In genomic region chr6:125421853-125422252, GRCh38 we compare ENCODE assay signal across 10 cellular contexts.
DNase-seq lines count a peak whose midpoint lies in the region; ATAC-seq and TF ChIP-seq lines count a peak whose summit lies in the region.
"Had no signal": no experiment of that assay in that cellular context is flagged by ENCODE, and none has a peak within 500 bp of the region (broad histone marks: within the 10 kb centered on the region; RNA-seq: fewer than 3 reads in every experiment).

No MANE protein-coding gene starts in this region.

- RAD21 ChIA-PET in HCT116 (lab: Charles Lee; ENCODE audit: low non-redundant PET in 1 of 2, low total read pairs in 2 of 2, uncharacterized antibody in 2 of 2, unreplicated experiment in 2 of 2) = no interaction called here

- peaks cover 28% of the 10 kb centered on the region for H3K4me1 Mint-ChIP-seq in WTC11
- no peaks in the 10 kb centered on the region for H3K4me1 Mint-ChIP-seq in activated T-cell treated with anti-CD3 and anti-CD28 coated beads, Interleukin-2, amount 50 U/mL, for 72 hours (ENCODE audit: low read depth)
- H3K4me1 Mint-ChIP-seq: stimulated activated effector memory CD8-positive, alpha-beta T cell treated with anti-CD3 and anti-CD28 coated beads, Interleukin-12 subunit alpha, Interleukin-12 subunit beta, amount 100 ng/mL, for 72 hours had no signal

- H3K36me3 Mint-ChIP-seq in WTC11 = no peaks in the 10 kb centered on the region
- no peaks in the 10 kb centered on the region for H3K36me3 Mint-ChIP-seq in activated T-cell treated with anti-CD3 and anti-CD28 coated beads, Interleukin-2, amount 50 U/mL, for 72 hours (ENCODE audit: insufficient read depth in 2 of 2)
- H3K36me3 Mint-ChIP-seq: stimulated activated effector memory CD8-positive, alpha-beta T cell treated with anti-CD3 and anti-CD28 coated beads, Interleukin-12 subunit alpha, Interleukin-12 subunit beta, amount 100 ng/mL, for 72 hours had no signal

- H3K27ac Mint-ChIP-seq in WTC11 = peak overlapping the region; percentile 95
- no peak overlapping the region for H3K27ac Mint-ChIP-seq in activated T-cell treated with anti-CD3 and anti-CD28 coated beads, Interleukin-2, amount 50 U/mL, for 72 hours
- H3K27ac Mint-ChIP-seq: stimulated activated effector memory CD8-positive, alpha-beta T cell treated with anti-CD3 and anti-CD28 coated beads, Interleukin-12 subunit alpha, Interleukin-12 subunit beta, amount 100 ng/mL, for 72 hours had no signal

- TF ChIP-seq POLR2A in HCT116 (IDR thresholded peaks at IDR 0.05; ENCODE audit: borderline replicate concordance, extremely low read depth, insufficient read depth, insufficient read length) = no peak

- no peaks in the 10 kb centered on the region for H3K9me2 ChIP-seq in HCT116 (ENCODE audit: insufficient read depth)

- TF ChIP-seq CTCF in HCT116 (IDR thresholded peaks at IDR 0.05 in 2 of 3, conservative IDR thresholded peaks at IDR 0.05 in 1 of 3; ENCODE audit: borderline replicate concordance in 1 of 3, insufficient read depth in 1 of 3, low read depth in 2 of 3, low read length in 2 of 3) (no peak), WTC11 (IDR thresholded peaks at IDR 0.05) (no peak), psoas muscle (IDR thresholded peaks at IDR 0.05) (no peak)

- CTCF ChIA-PET in HCT116 (lab: Charles Lee) (no interaction called here), WTC11 (lab: Charles Lee) (no interaction called here)

- ATAC-seq in HCT116 = 0 out of 2 replicates have a peak, but pooled peaks have one; percentile 30
- ATAC-seq in WTC11 = peak; percentile 100
- peak in 1 of 2 donors; percentile 94 for ATAC-seq in left cardiac atrium
- ATAC-seq in psoas muscle = no peak
- no peak for ATAC-seq in GM21529 (IDR thresholded peaks at IDR 0.05; ENCODE audit: unreplicated experiment)
- ATAC-seq in activated T-cell treated with anti-CD3 and anti-CD28 coated beads, Interleukin-2, amount 50 U/mL, for 72 hours (replicated peaks in 1 of 2) = no peak
- ATAC-seq: stimulated activated effector memory CD8-positive, alpha-beta T cell treated with anti-CD3 and anti-CD28 coated beads, Interleukin-12 subunit alpha, Interleukin-12 subunit beta, amount 100 ng/mL, for 72 hours had no signal

- no peak overlapping the region for H2AFZ ChIP-seq in HCT116 (ENCODE audit: low read depth, low read length, poor library complexity, severe bottlenecking)

- H3K36me3 ChIP-seq in HCT116 (ENCODE audit: control insufficient read depth in 1 of 2, insufficient read depth in 2 of 2, low read length in 2 of 2) (no peaks in the 10 kb centered on the region), psoas muscle (ENCODE audit: insufficient read depth in 1 of 2, low read depth in 1 of 2) (no peaks in the 10 kb centered on the region)

- no peak overlapping the region for H3K9ac ChIP-seq in HCT116 (ENCODE audit: low read length)

- H3K9me3 ChIP-seq in HCT116 (ENCODE audit: control insufficient read depth in 1 of 2, insufficient read depth in 1 of 2, low read depth in 1 of 2, low read length in 2 of 2) (no peaks in the 10 kb centered on the region), psoas muscle (no peaks in the 10 kb centered on the region)

- H3K4me2 ChIP-seq in HCT116 (ENCODE audit: low read length) = no peak overlapping the region

- intact Hi-C loops in HCT116 (cut with micrococcal nuclease) = no loop called here
- intact Hi-C loops in left cardiac atrium (cut with DNase I) = no loop called here
- intact Hi-C loops in psoas muscle (cut with DNase I) = no loop called here

- H3K4me1 ChIP-seq in HCT116 (ENCODE audit: control insufficient read depth in 1 of 2, insufficient read depth in 2 of 2, low read length in 2 of 2) = no peaks in the 10 kb centered on the region
- no peaks in the 10 kb centered on the region for H3K4me1 ChIP-seq in psoas muscle

- H3K4me3 ChIP-seq in HCT116 (replicated peaks in 1 of 2; ENCODE audit: low read depth in 1 of 2, low read length in 2 of 2) = no peak overlapping the region
- no peak overlapping the region for H3K4me3 ChIP-seq in psoas muscle

- BruUV-seq in HCT116 (replicated peaks; lab: Mats Ljungman, UMichigan) = no TSS peak

- WGBS in psoas muscle, 3 donors = 26 to 33% (median 32%) methylated on average over 9 of the region's 9 CpGs

- peaks cover 36% of the 10 kb centered on the region for H3K27me3 ChIP-seq in HCT116 (ENCODE audit: insufficient read depth, low read length)
- no peaks in the 10 kb centered on the region for H3K27me3 ChIP-seq in psoas muscle (ENCODE audit: insufficient read depth in 3 of 3, low read length in 2 of 3)

- TF ChIP-seq RAD21 in HCT116 (IDR thresholded peaks at IDR 0.05; ENCODE audit: low read depth) = no peak

- no peaks in the 10 kb centered on the region for H3K27me3 Mint-ChIP-seq in WTC11 (ENCODE audit: low read depth)
- no peaks in the 10 kb centered on the region for H3K27me3 Mint-ChIP-seq in activated T-cell treated with anti-CD3 and anti-CD28 coated beads, Interleukin-2, amount 50 U/mL, for 72 hours (ENCODE audit: low read depth)

- no peaks in the 10 kb centered on the region; the same call in 1 of the 2 replicates for H3K9me3 Mint-ChIP-seq in WTC11
- no peaks in the 10 kb centered on the region for H3K9me3 Mint-ChIP-seq in activated T-cell treated with anti-CD3 and anti-CD28 coated beads, Interleukin-2, amount 50 U/mL, for 72 hours
- H3K9me3 Mint-ChIP-seq: stimulated activated effector memory CD8-positive, alpha-beta T cell treated with anti-CD3 and anti-CD28 coated beads, Interleukin-12 subunit alpha, Interleukin-12 subunit beta, amount 100 ng/mL, for 72 hours had no signal

- no peaks in the 10 kb centered on the region for H4K20me1 ChIP-seq in HCT116 (ENCODE audit: insufficient read depth)

- H3K4me3 Mint-ChIP-seq in WTC11 = peak overlapping the region; percentile 37
- no peak overlapping the region for H3K4me3 Mint-ChIP-seq in activated T-cell treated with anti-CD3 and anti-CD28 coated beads, Interleukin-2, amount 50 U/mL, for 72 hours
- H3K4me3 Mint-ChIP-seq: stimulated activated effector memory CD8-positive, alpha-beta T cell treated with anti-CD3 and anti-CD28 coated beads, Interleukin-12 subunit alpha, Interleukin-12 subunit beta, amount 100 ng/mL, for 72 hours had no signal

- DNase-seq in HCT116 (ENCODE audit: low read depth, low spot score) (no peak), WTC11 (ENCODE audit: low spot score) (peak; percentile 63), left cardiac atrium (peak; percentile 44), psoas muscle (peak; percentile 29 to 47), NCI-H774 (lab: John Stamatoyannopoulos, UW) (no peak), NCI-H1694 treated with DMSO at 0.1 percent for 48 hours (lab: John Stamatoyannopoulos, UW) (no peak)
- no peak for DNase-seq in activated T-cell treated with anti-CD3 and anti-CD28 coated beads, Interleukin-2, amount 50 U/mL, for 72 hours
- DNase-seq: NCI-H1092 had no signal

- no peaks in the 10 kb centered on the region for H3K79me2 ChIP-seq in HCT116 (ENCODE audit: insufficient read depth, low read length)

- POLR2A ChIA-PET in HCT116 (lab: Charles Lee) (no interaction called here), WTC11 (lab: Charles Lee) (no interaction called here)

- H3K27ac ChIP-seq in HCT116 (ENCODE audit: low read depth, low read length) = no peak overlapping the region
- H3K27ac ChIP-seq in psoas muscle = no peak overlapping the region

TF ChIP-seq in HCT116, 20 proteins besides CTCF, POLR2A, EP300 and RAD21:
- no peak for TF ChIP-seq YY1 (IDR thresholded peaks at IDR 0.05; ENCODE audit: extremely low read depth, insufficient replicate concordance, low read depth, low read length)

TF ChIP-seq in WTC11, 78 proteins besides CTCF, POLR2A, EP300 and RAD21:
- no peak for TF ChIP-seq ZNF671 (CRISPR knock-in tag; IDR thresholded peaks at IDR 0.05)
- no peak for TF ChIP-seq FOXP1 (CRISPR knock-in tag; IDR thresholded peaks at IDR 0.05; ENCODE audit: borderline replicate concordance)
- TF ChIP-seq MYBL2 (CRISPR knock-in tag; IDR thresholded peaks at IDR 0.05) = no peak
- no peak for TF ChIP-seq ELF4 (CRISPR knock-in tag; IDR thresholded peaks at IDR 0.05; ENCODE audit: low read depth)
- TF ChIP-seq OVOL2 (CRISPR knock-in tag; IDR thresholded peaks at IDR 0.05; ENCODE audit: borderline replicate concordance) = no peak
- no peak for TF ChIP-seq CREM (CRISPR knock-in tag; IDR thresholded peaks at IDR 0.05)
- TF ChIP-seq ZNF317 (CRISPR knock-in tag; IDR thresholded peaks at IDR 0.05; ENCODE audit: borderline replicate concordance, low read depth) = no peak
- no peak for TF ChIP-seq ZNF263 (CRISPR knock-in tag; IDR thresholded peaks at IDR 0.05; ENCODE audit: low read depth)
- no peak for TF ChIP-seq GABPB1 (CRISPR knock-in tag; IDR thresholded peaks at IDR 0.05)
- no peak for TF ChIP-seq ZBTB21 (CRISPR knock-in tag; IDR thresholded peaks at IDR 0.05; ENCODE audit: borderline replicate concordance)
- TF ChIP-seq SOX15 (CRISPR knock-in tag; IDR thresholded peaks at IDR 0.05) = no peak
- no peak for TF ChIP-seq NR1H2 (CRISPR knock-in tag; IDR thresholded peaks at IDR 0.05)
- TF ChIP-seq E2F1 (CRISPR knock-in tag; IDR thresholded peaks at IDR 0.05) = no peak
TF ChIP-seq in WTC11: peak in this region for 0.

Comparison
In these comparisons a context has a peak if more than half of its experiments do, and no peak if none do; other contexts are left out.
1. ATAC-seq: peak in HCT116 (single experiment) and WTC11 (single experiment); none in psoas muscle (0 of 4), GM21529 (single experiment) and activated T-cell treated with anti-CD3 and anti-CD28 coated beads, Interleukin-2, amount 50 U/mL, for 72 hours (0 of 2).
2. DNase-seq: peak in WTC11 (single experiment), left cardiac atrium (single experiment) and psoas muscle (2 of 2); none in HCT116 (single experiment), NCI-H774 (single experiment), NCI-H1694 treated with DMSO at 0.1 percent for 48 hours (single experiment) and activated T-cell treated with anti-CD3 and anti-CD28 coated beads, Interleukin-2, amount 50 U/mL, for 72 hours (0 of 2).